Comparison of ENCODE assay signal across 14 cellular contexts in the genomic region with DNA sequence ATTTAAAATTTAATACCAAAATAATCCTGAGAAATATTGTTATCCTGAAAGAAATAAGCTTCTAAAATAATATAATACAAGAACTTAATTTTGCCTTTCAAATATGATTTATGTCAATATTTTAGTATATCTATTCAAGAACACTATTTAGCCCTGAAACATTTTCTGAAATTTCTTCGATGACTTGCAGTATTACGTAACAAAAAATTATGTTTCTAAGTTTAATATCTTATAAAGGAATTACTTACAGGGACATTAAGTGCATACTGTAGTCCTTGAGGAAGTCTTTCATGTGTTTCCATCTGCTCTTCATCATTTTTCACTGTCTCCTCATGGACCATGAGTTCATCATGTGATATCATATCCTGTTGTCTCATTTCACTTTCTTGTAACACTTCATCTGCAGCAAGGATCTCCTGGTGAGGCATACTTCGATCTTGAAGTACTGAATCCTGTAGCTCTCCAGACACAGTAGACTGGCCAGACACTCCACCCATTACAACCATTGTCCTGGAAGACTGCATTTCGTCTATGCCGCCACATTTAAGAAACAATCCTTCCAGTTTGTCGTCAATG.
DNase-seq lines count a peak whose midpoint lies in the region; ATAC-seq, FAIRE-seq and TF ChIP-seq lines count a peak whose summit lies in the region.
"Had no signal": no experiment of that assay in that cellular context is flagged by ENCODE, and none has a peak within 500 bp of the region (broad histone marks: within the 10 kb centered on the region; RNA-seq: fewer than 3 reads in every experiment).

No MANE protein-coding gene starts in this region.

- DNase-seq in CD8-positive, alpha-beta T cell = no peak
- DNase-seq in HFFc6 (peak; percentile 40), GM12878 (ENCODE audit: low read depth, low spot score) (no peak), lower lobe of right lung (no peak), OCI-LY7 (ENCODE audit: low spot score) (no peak), H4 (ENCODE audit: low spot score) (no peak)
- peak in 1 of 9 donors; percentile 3 for DNase-seq in naive thymus-derived CD4-positive, alpha-beta T cell
- DNase-seq: activated CD8-positive, alpha-beta memory T cell treated with anti-CD3 and anti-CD28 coated beads, Interleukin-2, amount 10 ng/mL, durations not matched to agents 7 days and 5 days; DMS79; gastrocnemius medialis; left cardiac atrium; NCI-H187; NK-92 treated with Interleukin-12 subunit alpha and Interleukin-12 subunit beta, amount 100 ng/mL, for 24 hours; T-helper 17 cell had no signal

- H3K27me3 Mint-ChIP-seq in CD8-positive, alpha-beta T cell (ENCODE audit: low read depth) = no peaks in the 10 kb centered on the region
- no peaks in the 10 kb centered on the region; the same call in 1 of the 2 replicates for H3K27me3 Mint-ChIP-seq in HFFc6 (ENCODE audit: insufficient read depth)
- H3K27me3 Mint-ChIP-seq in naive thymus-derived CD4-positive, alpha-beta T cell = no peaks in the 10 kb centered on the region
- H3K27me3 Mint-ChIP-seq: activated CD8-positive, alpha-beta memory T cell treated with anti-CD3 and anti-CD28 coated beads, Interleukin-2, amount 10 ng/mL, durations not matched to agents 7 days and 5 days; T-helper 17 cell had no signal

- in situ Hi-C loops in GM12878 (cut with MboI) = no loop called here

- H3K27me3 ChIP-seq in CD8-positive, alpha-beta T cell (ENCODE audit: insufficient read depth, low read length) = no peaks in the 10 kb centered on the region
- H3K27me3 ChIP-seq in GM12878 (replicated peaks in 1 of 2; ENCODE audit: control insufficient read depth in 2 of 2, insufficient read depth in 2 of 2, low read length in 1 of 2) (no peaks in the 10 kb centered on the region), lower lobe of right lung (ENCODE audit: low read depth) (no peaks in the 10 kb centered on the region)
- no peaks in the 10 kb centered on the region for H3K27me3 ChIP-seq in naive thymus-derived CD4-positive, alpha-beta T cell (ENCODE audit: control insufficient read depth in 2 of 2, insufficient read depth in 2 of 2, low read length in 2 of 2)
- H3K27me3 ChIP-seq: gastrocnemius medialis had no signal

- H3K9ac ChIP-seq in GM12878 (ENCODE audit: control insufficient read depth, insufficient read depth, low read length) = no peak overlapping the region

- no peaks in the 10 kb centered on the region for H3K9me2 ChIP-seq in OCI-LY7 (ENCODE audit: insufficient read depth, low read length)

- H3K4me2 ChIP-seq in GM12878 (ENCODE audit: control insufficient read depth, insufficient read depth) = no peak overlapping the region
- H3K4me2 ChIP-seq in OCI-LY7 (ENCODE audit: low read length) = no peak overlapping the region

- RAD21 ChIA-PET in GM12878 (lab: Charles Lee; ENCODE audit: unreplicated experiment) = no interaction called here

- FAIRE-seq in GM12878 (lab: Jason Lieb, UNC) = no peak

- H3K27ac ChIP-seq in CD8-positive, alpha-beta T cell (ENCODE audit: low read depth, low read length) = no peak overlapping the region
- H3K27ac ChIP-seq in GM12878 (ENCODE audit: control insufficient read depth, insufficient read depth) (no peak overlapping the region), lower lobe of right lung (no peak overlapping the region), OCI-LY7 (ENCODE audit: low read depth, low read length, poor library complexity, severe bottlenecking) (no peak overlapping the region)
- no peak overlapping the region for H3K27ac ChIP-seq in naive thymus-derived CD4-positive, alpha-beta T cell (ENCODE audit: low read depth, low read length)
- H3K27ac ChIP-seq: gastrocnemius medialis had no signal

- H4K20me1 ChIP-seq in GM12878 (ENCODE audit: control insufficient read depth, insufficient read depth) (no peaks in the 10 kb centered on the region), OCI-LY7 (ENCODE audit: insufficient read depth, low read length) (no peaks in the 10 kb centered on the region)

- H3K79me2 ChIP-seq in GM12878 (ENCODE audit: control insufficient read depth, insufficient read depth, low read length) (peaks cover 20% of the 10 kb centered on the region), OCI-LY7 (ENCODE audit: insufficient read depth, low read depth, low read length) (peaks cover 9% of the 10 kb centered on the region; the same call in 1 of the 2 replicates)

- TF ChIP-seq EP300 in GM12878 (IDR thresholded peaks at IDR 0.05; ENCODE audit: borderline replicate concordance in 1 of 2, control insufficient read depth in 1 of 2, low read depth in 2 of 2, low read length in 2 of 2) = no peak

- WGBS in GM12878 (ENCODE audit: insufficient coverage, insufficient replicate concordance, low lambda C conversion rate, missing lambda C conversion rate) = 76% methylated on average over 6 of the region's 6 CpGs

- H3K27ac Mint-ChIP-seq in CD8-positive, alpha-beta T cell = peak overlapping the region; percentile 84
- peak overlapping the region; percentile 61 for H3K27ac Mint-ChIP-seq in HFFc6
- H3K27ac Mint-ChIP-seq in naive thymus-derived CD4-positive, alpha-beta T cell = peak overlapping the region in 8 of 9 donors; percentile 40 to 86 (median 79)
- H3K27ac Mint-ChIP-seq: activated CD8-positive, alpha-beta memory T cell treated with anti-CD3 and anti-CD28 coated beads, Interleukin-2, amount 10 ng/mL, durations not matched to agents 7 days and 5 days had no signal

- no peaks in the 10 kb centered on the region for H3K9me3 Mint-ChIP-seq in CD8-positive, alpha-beta T cell
- peaks cover 25% of the 10 kb centered on the region for H3K9me3 Mint-ChIP-seq in HFFc6
- H3K9me3 Mint-ChIP-seq in naive thymus-derived CD4-positive, alpha-beta T cell = peaks cover 0 to 4% (median 0%) of the 10 kb centered on the region in 11 donors

- H3K4me1 Mint-ChIP-seq in CD8-positive, alpha-beta T cell (ENCODE audit: low read depth) = peaks cover 41% of the 10 kb centered on the region
- peaks cover 35% of the 10 kb centered on the region for H3K4me1 Mint-ChIP-seq in HFFc6 (ENCODE audit: low read depth)
- peaks cover 22 to 74% (median 58%) of the 10 kb centered on the region in 7 donors for H3K4me1 Mint-ChIP-seq in naive thymus-derived CD4-positive, alpha-beta T cell

- BruUV-seq in GM12878 (replicated peaks; lab: Mats Ljungman, UMichigan) = no TSS peak
- no TSS peak for BruUV-seq in OCI-LY7 (replicated peaks; lab: Mats Ljungman, UMichigan)

- CTCF ChIA-PET in CD8-positive, alpha-beta T cell (lab: Charles Lee) = no interaction called here
- CTCF ChIA-PET in GM12878 (lab: Yijun Ruan, JAX) = no interaction called here
- CTCF ChIA-PET in naive thymus-derived CD4-positive, alpha-beta T cell (lab: Charles Lee) = no interaction called here
- CTCF ChIA-PET in OCI-LY7 (lab: Charles Lee; ENCODE audit: unreplicated experiment) = no interaction called here

- POLR2A ChIA-PET in CD8-positive, alpha-beta T cell (lab: Charles Lee) = no interaction called here
- POLR2A ChIA-PET in GM12878 (lab: Charles Lee) (interaction anchor here (0.6 kb wide), 1 partner anchor 18 kb away, joined by 3 read pairs; no protein-coding TSS in a partner anchor), OCI-LY7 (lab: Charles Lee) (no interaction called here)
- POLR2A ChIA-PET in naive thymus-derived CD4-positive, alpha-beta T cell (lab: Charles Lee) = no interaction called here

- H3K4me3 Mint-ChIP-seq in CD8-positive, alpha-beta T cell = no peak overlapping the region
- H3K4me3 Mint-ChIP-seq in HFFc6 = no peak overlapping the region
- H3K4me3 Mint-ChIP-seq in naive thymus-derived CD4-positive, alpha-beta T cell = peak overlapping the region in 5 of 10 donors; percentile 0 to 23 (median 9)
- H3K4me3 Mint-ChIP-seq: activated CD8-positive, alpha-beta memory T cell treated with anti-CD3 and anti-CD28 coated beads, Interleukin-2, amount 10 ng/mL, durations not matched to agents 7 days and 5 days; T-helper 17 cell had no signal

- H3K9me3 ChIP-seq in CD8-positive, alpha-beta T cell (ENCODE audit: low read length) = no peaks in the 10 kb centered on the region
- peaks cover 21% of the 10 kb centered on the region for H3K9me3 ChIP-seq in GM12878 (replicated peaks; ENCODE audit: control insufficient read depth, insufficient read depth, low read length)
- no peaks in the 10 kb centered on the region for H3K9me3 ChIP-seq in naive thymus-derived CD4-positive, alpha-beta T cell (ENCODE audit: control insufficient read depth in 2 of 3, low read length in 3 of 3)
- no peaks in the 10 kb centered on the region for H3K9me3 ChIP-seq in lower lobe of right lung
- peaks cover 14% of the 10 kb centered on the region; the same call in 1 of the 2 replicates for H3K9me3 ChIP-seq in OCI-LY7 (ENCODE audit: low read length)
- H3K9me3 ChIP-seq: gastrocnemius medialis had no signal

- no peak for TF ChIP-seq CTCF in CD8-positive, alpha-beta T cell (IDR thresholded peaks at IDR 0.05)
- TF ChIP-seq CTCF in HFFc6 (IDR thresholded peaks at IDR 0.05) (no peak), GM12878 (IDR thresholded peaks at IDR 0.05 in 2 of 3, conservative IDR thresholded peaks at IDR 0.05 in 1 of 3; ENCODE audit: control insufficient read depth in 2 of 3, extremely low read depth in 1 of 3, insufficient read depth in 1 of 3, low read depth in 3 of 3, low read length in 3 of 3) (no peak), lower lobe of right lung (IDR thresholded peaks at IDR 0.05) (no peak), OCI-LY7 (conservative IDR thresholded peaks at IDR 0.05; ENCODE audit: low read length) (no peak)

- ATAC-seq in CD8-positive, alpha-beta T cell = no peak
- ATAC-seq in GM12878 (no peak), lower lobe of right lung (no peak)
- no peak for ATAC-seq in naive thymus-derived CD4-positive, alpha-beta T cell
- ATAC-seq: activated CD8-positive, alpha-beta memory T cell treated with anti-CD3 and anti-CD28 coated beads, Interleukin-2, amount 10 ng/mL, durations not matched to agents 7 days and 5 days; gastrocnemius medialis; left cardiac atrium; T-helper 17 cell had no signal

- H2AFZ ChIP-seq in GM12878 (ENCODE audit: control insufficient read depth, low read depth, low read length) (no peak overlapping the region), OCI-LY7 (ENCODE audit: low read length) (no peak overlapping the region)

- H3K36me3 ChIP-seq in CD8-positive, alpha-beta T cell (ENCODE audit: insufficient read depth, low read length) = no peaks in the 10 kb centered on the region
- H3K36me3 ChIP-seq in GM12878 (ENCODE audit: control insufficient read depth in 2 of 2, insufficient read depth in 2 of 2, low read length in 1 of 2) (peaks cover 0 to 19% of the 10 kb centered on the region in 2 experiments; a peak in 3 of 4 replicates), lower lobe of right lung (peaks cover 24% of the 10 kb centered on the region), OCI-LY7 (ENCODE audit: insufficient read depth, low read length) (peaks cover 87% of the 10 kb centered on the region)
- no peaks in the 10 kb centered on the region for H3K36me3 ChIP-seq in naive thymus-derived CD4-positive, alpha-beta T cell (ENCODE audit: control insufficient read depth in 2 of 3, insufficient read depth in 3 of 3, low read length in 3 of 3)

- SMC1A ChIA-PET in GM12878 (lab: Charles Lee; ENCODE audit: uncharacterized antibody, unreplicated experiment) = no interaction called here

- TF ChIP-seq RAD21 in GM12878 (IDR thresholded peaks at IDR 0.05; ENCODE audit: insufficient read depth, low read depth, low read length) = no peak

- peaks cover 48% of the 10 kb centered on the region for H3K36me3 Mint-ChIP-seq in CD8-positive, alpha-beta T cell
- peaks cover 75% of the 10 kb centered on the region for H3K36me3 Mint-ChIP-seq in HFFc6 (ENCODE audit: low read depth)
- H3K36me3 Mint-ChIP-seq in naive thymus-derived CD4-positive, alpha-beta T cell = peaks cover 9 to 48% (median 33%) of the 10 kb centered on the region in 5 donors

- intact Hi-C loops in CD8-positive, alpha-beta T cell (cut with DNase I, micrococcal nuclease) = loop anchor here (2.0 to 5.0 kb wide), 3 partner anchors 44 to 64 kb away; a partner anchor contains a TSS
- intact Hi-C loops in GM12878 (cut with micrococcal nuclease; ENCODE audit: unreplicated experiment) = no loop called here
- intact Hi-C loops in naive thymus-derived CD4-positive, alpha-beta T cell (cut with micrococcal nuclease) = loop anchor here in 1 of 2 donors (5.0 kb wide), 3 partner anchors 64 to 604 kb away; a partner anchor contains a TSS
- intact Hi-C loops in lower lobe of right lung (cut with DNase I) = no loop called here
- intact Hi-C loops in OCI-LY7 (cut with micrococcal nuclease; ENCODE audit: unreplicated experiment) = no loop called here

- H3K4me3 ChIP-seq in CD8-positive, alpha-beta T cell (ENCODE audit: low read depth, low read length) = no peak overlapping the region
- no peak overlapping the region for H3K4me3 ChIP-seq in GM12878
- no peak overlapping the region for H3K4me3 ChIP-seq in naive thymus-derived CD4-positive, alpha-beta T cell (ENCODE audit: low read length)
- no peak overlapping the region for H3K4me3 ChIP-seq in lower lobe of right lung
- no peak overlapping the region for H3K4me3 ChIP-seq in OCI-LY7 (ENCODE audit: low read depth, low read length, poor library complexity, severe bottlenecking)
- H3K4me3 ChIP-seq: gastrocnemius medialis had no signal

- H3K4me1 ChIP-seq in CD8-positive, alpha-beta T cell (ENCODE audit: insufficient read depth, low read length) = peaks cover 18% of the 10 kb centered on the region
- peaks cover 9% of the 10 kb centered on the region for H3K4me1 ChIP-seq in GM12878 (ENCODE audit: control insufficient read depth, insufficient read depth, low read length)
- H3K4me1 ChIP-seq in naive thymus-derived CD4-positive, alpha-beta T cell (ENCODE audit: control insufficient read depth in 2 of 2, insufficient read depth in 2 of 2, low read length in 2 of 2) = peaks cover 0 to 17% of the 10 kb centered on the region in 2 donors
- H3K4me1 ChIP-seq in lower lobe of right lung = peaks cover 8% of the 10 kb centered on the region
- peaks cover 22% of the 10 kb centered on the region for H3K4me1 ChIP-seq in OCI-LY7 (ENCODE audit: insufficient read depth, low read length, poor library complexity, severe bottlenecking)
- H3K4me1 ChIP-seq: gastrocnemius medialis had no signal

- TF ChIP-seq POLR2A in GM12878 (IDR thresholded peaks at IDR 0.05; ENCODE audit: low read depth, low read length) = no peak

Comparison
In these comparisons a context has a peak if more than half of its experiments do, and no peak if none do; other contexts are left out.
1. intact Hi-C loops: an anchor here in CD8-positive, alpha-beta T cell (2.0 to 5.0 kb wide); none called in GM12878, lower lobe of right lung and OCI-LY7.